19 cellular contexts compared by ENCODE assay signal in genomic region chr2:23269747-23270146, GRCh38.
DNase-seq lines count a peak whose midpoint lies in the region; ATAC-seq, FAIRE-seq and TF ChIP-seq lines count a peak whose summit lies in the region.
"Had no signal": no experiment of that assay in that cellular context is flagged by ENCODE, and none has a peak within 500 bp of the region (broad histone marks: within the 10 kb centered on the region; RNA-seq: fewer than 3 reads in every experiment).

No MANE protein-coding gene starts in this region.

- no peak overlapping the region for H3K4me2 ChIP-seq in PC-3 (ENCODE audit: low read length)

- no peaks in the 10 kb centered on the region for H4K20me1 ChIP-seq in PC-3 (ENCODE audit: low read length)

- BruUV-seq in PC-3 (replicated peaks; lab: Mats Ljungman, UMichigan): no TSS peak

- WGBS in prostate gland: 33% methylated on average over 3 of the region's 3 CpGs

- H3K4me1 ChIP-seq in HEK293 (ENCODE audit: control insufficient read depth, insufficient read depth, low read length): peaks cover 19% of the 10 kb centered on the region
- no peaks in the 10 kb centered on the region for H3K4me1 ChIP-seq in PC-3 (ENCODE audit: insufficient read depth, low read length)
- no peaks in the 10 kb centered on the region for H3K4me1 ChIP-seq in prostate gland (replicated peaks)

- no peak overlapping the region for H2AFZ ChIP-seq in PC-3 (ENCODE audit: low read length)

- no peak overlapping the region for H3K4me3 ChIP-seq in HEK293 (ENCODE audit: low read depth, low read length)
- no peak overlapping the region for H3K4me3 ChIP-seq in PC-3 (ENCODE audit: low read length)
- no peak overlapping the region for H3K4me3 ChIP-seq in prostate gland

- no peak overlapping the region for H3K27ac ChIP-seq in HEK293 (ENCODE audit: extremely low read depth, low read depth, low read length)
- H3K27ac ChIP-seq in PC-3 (ENCODE audit: low read length): no peak overlapping the region
- H3K27ac ChIP-seq in prostate gland: no peak overlapping the region

- DNase-seq in AG20443 (ENCODE audit: low spot score) (peak; percentile 35), PC-3 (peak; percentile 13), kidney tubule cell (ENCODE audit: low spot score) (peak; percentile 34), frontal cortex (ENCODE audit: low spot score in 2 of 2) (no peak), prostate gland (ENCODE audit: low spot score) (no peak), left lobe of liver (ENCODE audit: low spot score) (no peak)
- DNase-seq in activated naive CD4-positive, alpha-beta T cell (lab: John Stamatoyannopoulos, UW): no peak
- DNase-seq: AML-193, Caco-2, GDM1, MV-4-11, NCI-H1417 treated with DMSO at 0.1 percent for 48 hours, NCI-H2029 treated with DMSO at 0.1 percent for 48 hours, NCI-H345, NCI-H748 treated with DMSO at 0.1 percent for 48 hours, SIG-M5, T-cell had no signal

- H3K27me3 ChIP-seq in PC-3 (ENCODE audit: low read length): no peaks in the 10 kb centered on the region
- no peaks in the 10 kb centered on the region for H3K27me3 ChIP-seq in prostate gland (replicated peaks; ENCODE audit: insufficient read depth)

- no peaks in the 10 kb centered on the region for H3F3A ChIP-seq in PC-3 (ENCODE audit: low read length, unreplicated experiment)

- H3K9me3 ChIP-seq in HEK293 (ENCODE audit: control insufficient read depth, insufficient read depth, low read depth, low read length): no peaks in the 10 kb centered on the region
- H3K9me3 ChIP-seq in PC-3 (ENCODE audit: low read length): no peaks in the 10 kb centered on the region
- no peaks in the 10 kb centered on the region for H3K9me3 ChIP-seq in prostate gland
- H3K9me3 ChIP-seq: Caco-2 had no signal

- H3K36me3 ChIP-seq in HEK293 (ENCODE audit: control insufficient read depth in 2 of 2, insufficient read depth in 1 of 2, low read length in 2 of 2) (no peaks in the 10 kb centered on the region), PC-3 (ENCODE audit: low read depth, low read length) (no peaks in the 10 kb centered on the region), prostate gland (no peaks in the 10 kb centered on the region)

- no peaks in the 10 kb centered on the region for H3K79me2 ChIP-seq in PC-3 (ENCODE audit: low read length)

- TF ChIP-seq POLR2A in prostate gland (IDR thresholded peaks at IDR 0.05): no peak

- H3K9ac ChIP-seq in PC-3 (ENCODE audit: low read length): no peak overlapping the region

- ATAC-seq in PC-3 (no peak), left lobe of liver (no peak)
- ATAC-seq: T-cell had no signal

- no peak for FAIRE-seq in frontal cortex (lab: Jason Lieb, UNC)
- FAIRE-seq: A204.1 had no signal

- intact Hi-C loops in PC-3 (cut with micrococcal nuclease): no loop called here
- intact Hi-C loops in prostate gland (cut with DNase I): no loop called here

- no peaks in the 10 kb centered on the region for H3K9me2 ChIP-seq in PC-3 (replicated peaks; ENCODE audit: low read length)

- CTCF ChIA-PET in HEK293 (lab: Yijun Ruan, JAX) (interaction anchor here (0.6 to 0.7 kb wide), 5 partner anchors 11 to 1640 kb away, joined by 3 to 7 read pairs (median 3); no protein-coding TSS in a partner anchor), PC-3 (lab: Charles Lee) (no interaction called here)

- TF ChIP-seq CTCF in HEK293 (tag by site-specific recombination; IDR thresholded peaks at IDR 0.05) (no peak), PC-3 (conservative IDR thresholded peaks at IDR 0.05; ENCODE audit: low read depth, low read length) (no peak), prostate gland (IDR thresholded peaks at IDR 0.05) (no peak)

- POLR2A ChIA-PET in HEK293 (lab: Yijun Ruan, JAX) (no interaction called here), PC-3 (lab: Charles Lee; ENCODE audit: unreplicated experiment) (no interaction called here)

TF ChIP-seq in HEK293, 187 proteins besides CTCF, POLR2A, EP300 and RAD21:
- TF ChIP-seq PRDM6 (tag by site-specific recombination; IDR thresholded peaks at IDR 0.05) (peak; percentile 76), ZNF37A (tag by site-specific recombination; IDR thresholded peaks at IDR 0.05) (no peak), ZNF843 (tag by site-specific recombination; IDR thresholded peaks at IDR 0.05) (no peak), ZNF350 (tag by site-specific recombination; IDR thresholded peaks at IDR 0.05) (no peak), ZNF488 (tag by site-specific recombination; IDR thresholded peaks at IDR 0.05) (no peak), ZNF335 (tag by site-specific recombination; conservative IDR thresholded peaks at IDR 0.05) (0 out of 2 replicates have a peak, but pooled peaks have one; percentile 20), ZNF302 (tag by site-specific recombination; IDR thresholded peaks at IDR 0.05; ENCODE audit: low read depth) (no peak), YY2 (tag by site-specific recombination; IDR thresholded peaks at IDR 0.05) (no peak)

Comparison
In these comparisons a context has a peak if more than half of its experiments do, and no peak if none do; other contexts are left out.
1. DNase-seq: peak in AG20443 (single experiment), PC-3 (single experiment) and kidney tubule cell (single experiment); none in frontal cortex (0 of 2), prostate gland (single experiment), left lobe of liver (single experiment) and activated naive CD4-positive, alpha-beta T cell (0 of 4).